23 cellular contexts compared by ENCODE assay signal in the genomic region with DNA sequence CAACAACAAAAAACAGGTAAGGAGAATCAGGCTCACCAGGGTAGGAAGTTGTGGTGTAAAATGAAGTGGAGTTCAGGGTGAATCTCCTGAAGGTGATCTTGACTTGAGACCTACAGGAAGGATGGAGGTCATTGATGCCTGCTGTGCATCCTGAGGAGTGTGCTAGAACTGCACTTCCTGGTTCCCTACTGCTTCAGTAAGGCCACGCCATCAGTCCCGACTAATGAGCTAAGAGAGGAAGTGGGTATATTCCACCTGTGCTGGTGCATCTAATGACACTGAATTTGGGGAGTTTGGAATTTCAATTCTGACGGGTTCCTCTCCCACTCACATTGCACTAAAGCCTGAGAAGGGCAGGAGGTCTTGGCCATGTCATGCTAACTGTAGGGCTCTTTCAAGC.
"Had no signal": no experiment of that assay in that cellular context is flagged by ENCODE, and none has a peak within 500 bp of the region (broad histone marks: within the 10 kb centered on the region; RNA-seq: fewer than 3 reads in every experiment).

No MANE protein-coding gene starts in this region.

- H3K27ac Mint-ChIP-seq: T-cell had no signal

- H3K4me2 ChIP-seq: KMS-11, SK-N-SH had no signal

- H3K4me3 Mint-ChIP-seq: T-cell had no signal

- H3K9me3 Mint-ChIP-seq: T-cell had no signal

- H3K4me1 Mint-ChIP-seq: T-cell had no signal

- H3K36me3 Mint-ChIP-seq: T-cell had no signal

- H3K9me3 ChIP-seq: SK-N-SH had no signal

- DNase-seq: IMR-90, MV-4-11, NCI-H1048, NCI-H1105, NCI-H1417, NCI-H1436 treated with DMSO at 0.1 percent for 48 hours, NCI-H1694 treated with DMSO at 0.1 percent for 48 hours, NCI-H1930, NCI-H2081, NCI-H2107, NCI-H2227 treated with DMSO at 0.1 percent for 48 hours, NCI-H524, NCI-H526 treated with DMSO at 0.1 percent for 48 hours, NCI-H774, PC-3, SHP77, SK-N-SH, SW 1271, T-cell had no signal

- H3K27ac ChIP-seq: KMS-11, RWPE1 had no signal

- ATAC-seq: HepG2, Panc1, PC-3, T-cell had no signal

- H3K9ac ChIP-seq: KMS-11, SK-N-SH had no signal

- FAIRE-seq: HepG2 had no signal

- H3K9me2 ChIP-seq: SK-N-SH had no signal
